ENCODE assay signal across 26 cellular contexts in the genomic region with DNA sequence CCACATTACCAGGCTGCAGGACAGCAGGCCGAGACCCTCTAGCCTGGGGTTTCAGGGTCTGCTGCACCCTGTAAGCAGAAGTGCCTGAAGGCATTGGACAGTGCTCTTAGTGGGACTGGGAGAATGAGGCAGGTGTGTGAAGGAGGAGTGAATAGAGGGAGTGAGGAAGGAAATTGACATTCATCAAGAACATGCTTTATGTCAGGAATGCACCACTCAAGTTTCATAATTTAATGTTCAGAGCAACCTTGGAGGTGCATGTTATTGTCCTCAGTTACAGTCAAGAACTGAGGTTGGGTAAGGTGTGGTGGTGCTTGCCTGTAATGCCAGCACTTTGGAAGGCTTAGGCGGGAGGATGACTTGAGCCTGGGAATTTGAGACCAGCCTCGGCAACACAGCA. TPM values are rescaled to one million over a fixed set of nuclear protein-coding genes. Genes with fewer than 3 reads are reported as not detected.
"Had no signal": no experiment of that assay in that cellular context is flagged by ENCODE, and none has a peak within 500 bp of the region (broad histone marks: within the 10 kb centered on the region; RNA-seq: fewer than 3 reads in every experiment).

No MANE protein-coding gene starts in this region.

- H3K9me3 Mint-ChIP-seq: activated naive CD4-positive, alpha-beta T cell treated with anti-CD3 and anti-CD28 coated beads, Interleukin-2, amount 50 U/mL, for 72 hours; activated T-cell treated with anti-CD3 and anti-CD28 coated beads, Interleukin-2, amount 50 U/mL, for 24 hours; activated T-helper 17 cell treated with anti-CD3 and anti-CD28 coated beads, Interleukin-2, amount 50 U/mL, for 72 hours; effector memory CD8-positive, alpha-beta T cell; T-cell; T-helper 2 cell treated with Interferon-gamma antibody and Interleukin-4, amounts not matched to agents 5 μg/mL and 100 μg/mL, for 36 hours had no signal

- H3K4me3 ChIP-seq: ascending aorta, esophagus muscularis mucosa, mucosa of descending colon, prostate gland, testis, upper lobe of right lung had no signal

- DNase-seq: activated CD4-positive, alpha-beta T cell treated with anti-CD3 and anti-CD28 coated beads for 1 hour; activated CD4-positive, alpha-beta T cell treated with anti-CD3 and anti-CD28 coated beads, Interleukin-2, amount 50 U/mL, for 4 hours; activated CD8-positive, alpha-beta memory T cell treated with anti-CD3 and anti-CD28 coated beads for 24 hours; activated CD8-positive, alpha-beta memory T cell treated with anti-CD3 and anti-CD28 coated beads, Interleukin-2, amount 50 U/mL, for 4 hours; activated T-cell treated with anti-CD3 and anti-CD28 coated beads, Interleukin-2, amount 50 U/mL, for 24 hours; central memory CD4-positive, alpha-beta T cell; effector memory CD8-positive, alpha-beta T cell; head of caudate nucleus; hypothalamus; mesenchymal stem cell; mucosa of descending colon; stimulated activated CD4-positive, alpha-beta T cell treated with anti-CD3 and anti-CD28 coated beads, Interleukin-4, amount 100 ng/mL, for 1 hour; stimulated activated naive CD4-positive, alpha-beta T cell; T-cell; testis; upper lobe of right lung; WERI-Rb-1 had no signal

- H3K36me3 ChIP-seq: ascending aorta, esophagus muscularis mucosa, prostate gland, upper lobe of right lung, WERI-Rb-1 had no signal

- H3K27me3 Mint-ChIP-seq: activated T-cell treated with anti-CD3 and anti-CD28 coated beads, Interleukin-2, amount 50 U/mL, for 24 hours; activated T-helper 17 cell treated with anti-CD3 and anti-CD28 coated beads, Interleukin-2, amount 50 U/mL, for 72 hours had no signal

- H3K4me3 Mint-ChIP-seq: activated T-cell treated with anti-CD3 and anti-CD28 coated beads, Interleukin-2, amount 50 U/mL, for 24 hours; activated T-helper 17 cell treated with anti-CD3 and anti-CD28 coated beads, Interleukin-2, amount 50 U/mL, for 72 hours; effector memory CD8-positive, alpha-beta T cell; T-cell; T-helper 2 cell treated with Interferon-gamma antibody and Interleukin-4, amounts not matched to agents 5 μg/mL and 100 μg/mL, for 36 hours had no signal

- H3K27ac Mint-ChIP-seq: activated naive CD4-positive, alpha-beta T cell treated with anti-CD3 and anti-CD28 coated beads, Interleukin-2, amount 50 U/mL, for 72 hours; activated T-cell treated with anti-CD3 and anti-CD28 coated beads, Interleukin-2, amount 50 U/mL, for 24 hours; activated T-helper 17 cell treated with anti-CD3 and anti-CD28 coated beads, Interleukin-2, amount 50 U/mL, for 72 hours; effector memory CD8-positive, alpha-beta T cell; T-cell; T-helper 2 cell treated with Interferon-gamma antibody and Interleukin-4, amounts not matched to agents 5 μg/mL and 100 μg/mL, for 36 hours had no signal

- H3K27ac ChIP-seq: ascending aorta, esophagus muscularis mucosa, prostate gland, testis, upper lobe of right lung, WERI-Rb-1 had no signal

- H3K4me1 Mint-ChIP-seq: activated T-helper 17 cell treated with anti-CD3 and anti-CD28 coated beads, Interleukin-2, amount 50 U/mL, for 72 hours; T-cell had no signal

- H3K27me3 ChIP-seq: ascending aorta, esophagus muscularis mucosa, testis, upper lobe of right lung had no signal

- H3K4me1 ChIP-seq: upper lobe of right lung had no signal

- ATAC-seq: activated naive CD4-positive, alpha-beta T cell treated with anti-CD3 and anti-CD28 coated beads, Interleukin-2, amount 50 U/mL, for 72 hours; activated T-helper 17 cell treated with anti-CD3 and anti-CD28 coated beads, Interleukin-2, amount 50 U/mL, for 72 hours; effector memory CD8-positive, alpha-beta T cell; mucosa of descending colon; T-cell; upper lobe of right lung had no signal

- H3K36me3 Mint-ChIP-seq: activated naive CD4-positive, alpha-beta T cell treated with anti-CD3 and anti-CD28 coated beads, Interleukin-2, amount 50 U/mL, for 72 hours; T-cell had no signal

- H3K9me3 ChIP-seq: ascending aorta, esophagus muscularis mucosa, mucosa of descending colon, prostate gland, testis, upper lobe of right lung had no signal

RNA-seq across cellular contexts. Expression of a gene that starts 11.7 kb away (rescaled TPM):
- total RNA-seq: activated naive CD4-positive, alpha-beta T cell treated with anti-CD3 and anti-CD28 coated beads, Interleukin-2, amount 50 U/mL, for 72 hours; activated T-helper 17 cell treated with anti-CD3 and anti-CD28 coated beads, Interleukin-2, amount 50 U/mL, for 72 hours; ascending aorta; dermis microvascular lymphatic vessel endothelial cell; T-cell had no signal
- polyA plus RNA-seq: neural cell had no signal

RNA-seq across cellular contexts. Expression of a gene that starts 49.4 kb away (rescaled TPM):
- total RNA-seq: ascending aorta, frontal cortex had no signal
